1 cellular context compared by ENCODE assay signal in genomic region chr5:150211156-150212030, GRCh38.
TF ChIP-seq lines count a peak whose summit lies in the region.

No MANE protein-coding gene starts in this region.

TF ChIP-seq in HepG2, 621 proteins besides CTCF, POLR2A, EP300 and RAD21:
- TF ChIP-seq U2AF1 (optimal IDR thresholded peaks at IDR 0.05; ENCODE audit: low read depth, low read length) (no peak), ZBTB33 (CRISPR knock-in tag; IDR thresholded peaks at IDR 0.05) (peak; percentile 50; the same call in 1 of the 2 replicates), SALL1 (CRISPR knock-in tag; IDR thresholded peaks at IDR 0.05) (no peak), SP4 (CRISPR knock-in tag; IDR thresholded peaks at IDR 0.05) (no peak)
TF ChIP-seq in HepG2: peak in this region for 1.
